In genomic region chr10:75406158-75407065, GRCh38 we compare ENCODE assay signal across 1 cellular context.
TF ChIP-seq lines count a peak whose summit lies in the region.

No MANE protein-coding gene starts in this region.

TF ChIP-seq in HepG2, 621 proteins besides CTCF, POLR2A, EP300 and RAD21:
- TF ChIP-seq TOPORS (CRISPR knock-in tag; IDR thresholded peaks at IDR 0.05) (no peak), RBFOX2 (IDR thresholded peaks at IDR 0.05; ENCODE audit: low read depth, low read length) (peak; percentile 61; the same call in 1 of the 2 replicates), AGO2 (optimal IDR thresholded peaks at IDR 0.05; ENCODE audit: low read depth, low read length) (peak; percentile 88)
TF ChIP-seq in HepG2: peak in this region for 2.
